In the genomic region with DNA sequence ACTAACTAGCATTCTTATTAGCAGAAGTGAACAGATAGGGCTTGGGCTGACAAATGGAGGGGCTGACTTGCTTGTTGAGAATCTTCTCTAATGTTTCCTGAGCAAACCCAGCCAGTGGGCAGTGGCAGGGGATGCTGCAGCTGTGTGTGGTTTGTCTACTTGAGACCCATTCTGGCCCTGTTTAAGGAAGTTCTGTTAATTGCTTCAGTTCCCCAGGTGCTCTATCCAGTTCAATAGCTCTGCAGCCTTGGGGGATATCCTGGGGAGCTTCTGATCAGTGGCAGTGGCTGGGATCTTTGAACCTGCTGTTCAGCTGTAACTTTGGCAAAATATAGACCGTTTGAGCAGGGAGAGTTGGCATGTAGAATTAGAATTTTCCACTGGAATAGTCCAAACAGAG, we compare ENCODE assay signal across 24 cellular contexts.
"Had no signal": no experiment of that assay in that cellular context is flagged by ENCODE, and none has a peak within 500 bp of the region (broad histone marks: within the 10 kb centered on the region; RNA-seq: fewer than 3 reads in every experiment).

No MANE protein-coding gene starts in this region.

- H3K27ac ChIP-seq: ascending aorta, cardiac muscle cell, colonic mucosa, SJSA1 had no signal

- H3K27me3 ChIP-seq: ascending aorta, cardiac muscle cell, colonic mucosa, MG63 had no signal

- H3K4me3 Mint-ChIP-seq: activated B cell treated with CpG ODN at 0.5 μM for 24 hours; activated CD4-positive, alpha-beta memory T cell treated with anti-CD3 and anti-CD28 coated beads for 36 hours; activated naive CD8-positive, alpha-beta T cell treated with anti-CD3 and anti-CD28 coated beads for 36 hours; activated T-cell treated with anti-CD3 and anti-CD28 coated beads, Interleukin-2, amount 50 U/mL, for 4 hours; activated T-helper 1 cell treated with anti-CD3 and anti-CD28 coated beads, Interleukin-12 subunit alpha, Interleukin-12 subunit beta, Interleukin-2, Interleukin-4 antibody, amounts not matched to agents 30 ng/mL and 10 ng/mL and 1 ng/mL, durations not matched to agents 14 hours and 24 hours and 36 hours; central memory CD8-positive, alpha-beta T cell; T-cell; T-helper 17 cell had no signal

- H3K4me1 Mint-ChIP-seq: activated B cell treated with CpG ODN at 0.5 μM for 24 hours; central memory CD8-positive, alpha-beta T cell; T-cell had no signal

- H3K4me2 ChIP-seq: SK-N-SH had no signal

- H3K4me1 ChIP-seq: colonic mucosa, SJSA1 had no signal

- ATAC-seq: activated T-cell treated with anti-CD3 and anti-CD28 coated beads, Interleukin-2, amount 50 U/mL, for 4 hours; T-cell; T-helper 17 cell had no signal

- H3K9me3 Mint-ChIP-seq: activated B cell treated with CpG ODN at 0.5 μM for 24 hours; activated CD4-positive, alpha-beta memory T cell treated with anti-CD3 and anti-CD28 coated beads for 36 hours; activated T-helper 1 cell treated with anti-CD3 and anti-CD28 coated beads, Interleukin-12 subunit alpha, Interleukin-12 subunit beta, Interleukin-2, Interleukin-4 antibody, amounts not matched to agents 30 ng/mL and 10 ng/mL and 1 ng/mL, durations not matched to agents 14 hours and 24 hours and 36 hours; central memory CD8-positive, alpha-beta T cell; T-cell had no signal

- H3K36me3 Mint-ChIP-seq: activated CD4-positive, alpha-beta memory T cell treated with anti-CD3 and anti-CD28 coated beads for 36 hours; activated naive CD8-positive, alpha-beta T cell treated with anti-CD3 and anti-CD28 coated beads for 36 hours; T-cell had no signal

- H3K36me3 ChIP-seq: ascending aorta, cardiac muscle cell, colonic mucosa, MG63, SJSA1 had no signal

- H3K27ac Mint-ChIP-seq: activated B cell treated with CpG ODN at 0.5 μM for 24 hours; activated CD4-positive, alpha-beta memory T cell treated with anti-CD3 and anti-CD28 coated beads for 36 hours; activated naive CD8-positive, alpha-beta T cell treated with anti-CD3 and anti-CD28 coated beads for 36 hours; activated T-helper 1 cell treated with anti-CD3 and anti-CD28 coated beads, Interleukin-12 subunit alpha, Interleukin-12 subunit beta, Interleukin-2, Interleukin-4 antibody, amounts not matched to agents 30 ng/mL and 10 ng/mL and 1 ng/mL, durations not matched to agents 14 hours and 24 hours and 36 hours; T-cell; T-helper 17 cell had no signal

- H3K4me3 ChIP-seq: ascending aorta, cardiac muscle cell, colonic mucosa, MG63, SJSA1 had no signal

- H3K9ac ChIP-seq: SK-N-SH had no signal

- H3K9me3 ChIP-seq: ascending aorta, colonic mucosa, MG63, SJSA1, SK-N-SH had no signal

- H3K9me2 ChIP-seq: SK-N-SH had no signal

- DNase-seq: activated B cell treated with CpG ODN at 0.5 μM for 24 hours; activated CD4-positive, alpha-beta memory T cell treated with anti-CD3 and anti-CD28 coated beads for 36 hours; activated CD4-positive, alpha-beta T cell treated with anti-CD3 and anti-CD28 coated beads for 4 hours; activated CD4-positive, alpha-beta T cell treated with anti-CD3 and anti-CD28 coated beads, Interleukin-2, amount 50 U/mL, for 1 hour; activated CD4-positive, CD25-positive, alpha-beta regulatory T cell treated with anti-CD3 and anti-CD28 coated beads, Interleukin-2, amount 50 U/mL, for 72 hours; activated CD8-positive, alpha-beta memory T cell treated with anti-CD3 and anti-CD28 coated beads, Interleukin-2, amount 50 U/mL, for 4 hours; activated effector memory CD4-positive, alpha-beta T cell treated with Interleukin-2 at 50 U/mL for 16 hours; activated naive CD4-positive, alpha-beta T cell treated with anti-CD3 and anti-CD28 coated beads, Interleukin-2, amount 50 U/mL, for 16 hours; activated naive CD8-positive, alpha-beta T cell treated with anti-CD3 and anti-CD28 coated beads for 36 hours; activated T-cell treated with anti-CD3 and anti-CD28 coated beads for 4 hours; activated T-cell treated with anti-CD3 and anti-CD28 coated beads, Interleukin-2, amount 50 U/mL, for 4 hours; amniotic stem cell; NCI-H2107; NCI-H2171; T-cell; T-helper 17 cell had no signal
